In the genomic region with DNA sequence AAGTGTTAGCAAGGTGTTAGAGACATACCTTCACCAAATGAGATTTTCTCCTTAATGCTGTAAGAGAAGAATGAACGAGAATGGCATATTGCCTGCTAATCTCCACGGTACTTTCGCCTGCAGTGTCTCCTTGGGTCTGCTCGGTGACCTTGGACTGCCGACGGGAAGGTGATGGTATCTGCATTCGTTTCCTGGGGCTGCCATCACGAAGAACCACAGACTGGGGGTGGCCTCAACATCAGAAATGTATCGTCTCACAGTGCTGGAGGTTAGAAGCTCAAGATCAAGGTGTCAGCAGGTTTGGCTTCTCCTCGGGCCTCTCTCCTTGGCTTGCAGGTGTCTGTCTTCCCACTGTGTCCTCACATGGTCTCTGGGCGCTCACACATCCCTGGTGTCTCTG, we compare ENCODE assay signal across 23 cellular contexts.
A peak's percentile ranks its signal among the peaks of the same experiment; 100 is the strongest.
DNase-seq lines count a peak whose midpoint lies in the region; ATAC-seq and TF ChIP-seq lines count a peak whose summit lies in the region.
"Had no signal": no experiment of that assay in that cellular context is flagged by ENCODE, and none has a peak within 500 bp of the region (broad histone marks: within the 10 kb centered on the region; RNA-seq: fewer than 3 reads in every experiment).

No MANE protein-coding gene starts in this region.

- peaks cover 40% of the 10 kb centered on the region for H3K4me1 ChIP-seq in effector memory CD4-positive, alpha-beta T cell (ENCODE audit: control insufficient read depth, insufficient read depth, low read length, poor library complexity, severe bottlenecking)
- H3K4me1 ChIP-seq in upper lobe of right lung = peaks cover 4% of the 10 kb centered on the region
- H3K4me1 ChIP-seq: breast epithelium, psoas muscle had no signal

- peak overlapping the region; percentile 62 for H3K4me3 Mint-ChIP-seq in activated naive CD8-positive, alpha-beta T cell treated with anti-CD3 and anti-CD28 coated beads, Interleukin-2, amount 10 ng/mL, durations not matched to agents 7 days and 5 days
- no peak overlapping the region for H3K4me3 Mint-ChIP-seq in activated naive CD8-positive, alpha-beta T cell treated with anti-CD3 and anti-CD28 coated beads, Interleukin-2, amount 50 U/mL, for 24 hours
- H3K4me3 Mint-ChIP-seq in T-helper 2 cell treated with Interferon-gamma antibody and Interleukin-4, amounts not matched to agents 5 μg/mL and 100 μg/mL, for 36 hours = peak overlapping the region; percentile 73

- peaks cover 16% of the 10 kb centered on the region for H3K9me3 Mint-ChIP-seq in activated naive CD8-positive, alpha-beta T cell treated with anti-CD3 and anti-CD28 coated beads, Interleukin-2, amount 10 ng/mL, durations not matched to agents 7 days and 5 days
- H3K9me3 Mint-ChIP-seq in activated naive CD8-positive, alpha-beta T cell treated with anti-CD3 and anti-CD28 coated beads, Interleukin-2, amount 50 U/mL, for 24 hours = peaks cover 13% of the 10 kb centered on the region
- H3K9me3 Mint-ChIP-seq in T-helper 2 cell treated with Interferon-gamma antibody and Interleukin-4, amounts not matched to agents 5 μg/mL and 100 μg/mL, for 36 hours = peaks cover 12% of the 10 kb centered on the region

- peak overlapping the region; percentile 44 for H3K27ac ChIP-seq in effector memory CD4-positive, alpha-beta T cell (ENCODE audit: insufficient read depth, low read length, poor library complexity, severe bottlenecking)
- no peak overlapping the region for H3K27ac ChIP-seq in upper lobe of right lung
- H3K27ac ChIP-seq: breast epithelium, neural progenitor cell, psoas muscle, SJSA1, tibial artery had no signal

- intact Hi-C loops in upper lobe of right lung (cut with DNase I) = no loop called here

- no peak for TF ChIP-seq CTCF in upper lobe of right lung (IDR thresholded peaks at IDR 0.05)

- peak overlapping the region; percentile 75 for H3K27ac Mint-ChIP-seq in activated naive CD8-positive, alpha-beta T cell treated with anti-CD3 and anti-CD28 coated beads, Interleukin-2, amount 10 ng/mL, durations not matched to agents 7 days and 5 days
- no peak overlapping the region for H3K27ac Mint-ChIP-seq in activated naive CD8-positive, alpha-beta T cell treated with anti-CD3 and anti-CD28 coated beads, Interleukin-2, amount 50 U/mL, for 24 hours
- H3K27ac Mint-ChIP-seq in T-helper 2 cell treated with Interferon-gamma antibody and Interleukin-4, amounts not matched to agents 5 μg/mL and 100 μg/mL, for 36 hours = peak overlapping the region; percentile 76
- H3K27ac Mint-ChIP-seq: stimulated activated naive B cell treated with anti-CD40 and anti-IgM and Interleukin-4, amounts not matched to agents 10 μg/mL and 1 μg/mL and 100 μg/mL, for 72 hours had no signal

- peaks cover 30% of the 10 kb centered on the region for H3K4me1 Mint-ChIP-seq in activated naive CD8-positive, alpha-beta T cell treated with anti-CD3 and anti-CD28 coated beads, Interleukin-2, amount 10 ng/mL, durations not matched to agents 7 days and 5 days
- H3K4me1 Mint-ChIP-seq in activated naive CD8-positive, alpha-beta T cell treated with anti-CD3 and anti-CD28 coated beads, Interleukin-2, amount 50 U/mL, for 24 hours = peaks cover 52% of the 10 kb centered on the region
- peaks cover 35% of the 10 kb centered on the region for H3K4me1 Mint-ChIP-seq in T-helper 2 cell treated with Interferon-gamma antibody and Interleukin-4, amounts not matched to agents 5 μg/mL and 100 μg/mL, for 36 hours (ENCODE audit: low read depth)

- H3K9me3 ChIP-seq in effector memory CD4-positive, alpha-beta T cell (ENCODE audit: control insufficient read depth, low read length) = no peaks in the 10 kb centered on the region
- no peaks in the 10 kb centered on the region for H3K9me3 ChIP-seq in upper lobe of right lung
- H3K9me3 ChIP-seq: psoas muscle had no signal

- H3K36me3 Mint-ChIP-seq in activated naive CD8-positive, alpha-beta T cell treated with anti-CD3 and anti-CD28 coated beads, Interleukin-2, amount 10 ng/mL, durations not matched to agents 7 days and 5 days = peaks cover 15% of the 10 kb centered on the region
- H3K36me3 Mint-ChIP-seq in activated naive CD8-positive, alpha-beta T cell treated with anti-CD3 and anti-CD28 coated beads, Interleukin-2, amount 50 U/mL, for 24 hours (ENCODE audit: low read depth) = peaks cover 13% of the 10 kb centered on the region
- peaks cover 18% of the 10 kb centered on the region for H3K36me3 Mint-ChIP-seq in T-helper 2 cell treated with Interferon-gamma antibody and Interleukin-4, amounts not matched to agents 5 μg/mL and 100 μg/mL, for 36 hours (ENCODE audit: low read depth)

- H3K36me3 ChIP-seq in effector memory CD4-positive, alpha-beta T cell (ENCODE audit: control insufficient read depth, insufficient read depth, low read length) = no peaks in the 10 kb centered on the region
- H3K36me3 ChIP-seq in upper lobe of right lung = no peaks in the 10 kb centered on the region
- H3K36me3 ChIP-seq: breast epithelium, left lung, neural progenitor cell, SJSA1, tibial artery had no signal

- ATAC-seq in activated naive CD8-positive, alpha-beta T cell treated with anti-CD3 and anti-CD28 coated beads, Interleukin-2, amount 10 ng/mL, durations not matched to agents 7 days and 5 days (ENCODE audit: low read depth) = peak; percentile 56
- no peak for ATAC-seq in activated naive CD8-positive, alpha-beta T cell treated with anti-CD3 and anti-CD28 coated beads, Interleukin-2, amount 50 U/mL, for 24 hours
- no peak for ATAC-seq in upper lobe of right lung
- ATAC-seq in GM18873 (IDR thresholded peaks at IDR 0.05; ENCODE audit: low FRiP score, unreplicated experiment) = no peak
- ATAC-seq in GM21360 (IDR thresholded peaks at IDR 0.05; ENCODE audit: unreplicated experiment) = no peak
- ATAC-seq: left lung; Panc1; psoas muscle; stimulated activated naive B cell treated with anti-CD40 and anti-IgM and Interleukin-4, amounts not matched to agents 10 μg/mL and 1 μg/mL and 100 μg/mL, for 72 hours had no signal

- H3K4me3 ChIP-seq in effector memory CD4-positive, alpha-beta T cell (ENCODE audit: insufficient read depth, low read depth, low read length, poor library complexity, severe bottlenecking) = no peak overlapping the region
- no peak overlapping the region for H3K4me3 ChIP-seq in upper lobe of right lung
- H3K4me3 ChIP-seq: breast epithelium, left lung, neural progenitor cell, psoas muscle, SJSA1, tibial artery had no signal

- no peaks in the 10 kb centered on the region for H3K27me3 ChIP-seq in effector memory CD4-positive, alpha-beta T cell (replicated peaks; ENCODE audit: control insufficient read depth, insufficient read depth, low read length, poor library complexity, severe bottlenecking)
- no peaks in the 10 kb centered on the region for H3K27me3 ChIP-seq in upper lobe of right lung
- H3K27me3 ChIP-seq: breast epithelium, neural progenitor cell, tibial artery had no signal

- no peak for DNase-seq in activated naive CD8-positive, alpha-beta T cell treated with anti-CD3 and anti-CD28 coated beads, Interleukin-2, amount 10 ng/mL, durations not matched to agents 7 days and 5 days
- no peak for DNase-seq in activated naive CD8-positive, alpha-beta T cell treated with anti-CD3 and anti-CD28 coated beads, Interleukin-2, amount 50 U/mL, for 24 hours
- DNase-seq in T-helper 2 cell treated with Interferon-gamma antibody and Interleukin-4, amounts not matched to agents 5 μg/mL and 100 μg/mL, for 36 hours (ENCODE audit: low spot score) = no peak
- no peak for DNase-seq in effector memory CD4-positive, alpha-beta T cell
- peak; percentile 10 for DNase-seq in upper lobe of right lung
- DNase-seq: HCEC 1CT; head of caudate nucleus; midbrain; NCI-H1092 treated with DMSO at 0.1 percent for 48 hours; NCI-H2029; NK-92 treated with Interleukin-12 subunit alpha and Interleukin-12 subunit beta, amount 100 ng/mL, for 24 hours; psoas muscle; stimulated activated CD4-positive, alpha-beta T cell treated with anti-CD3 and anti-CD28 coated beads, Interleukin-1b, Interleukin-23, amount 100 ng/mL, for 48 hours; stimulated activated naive B cell treated with anti-CD40 and anti-IgM and Interleukin-4, amounts not matched to agents 10 μg/mL and 1 μg/mL and 100 μg/mL, for 72 hours; T1000; tibial artery had no signal

- POLR2A ChIA-PET in activated naive CD8-positive, alpha-beta T cell treated with anti-CD3 and anti-CD28 coated beads, Interleukin-2, amount 10 ng/mL, durations not matched to agents 7 days and 5 days (lab: Charles Lee) = interaction anchor here (1.4 to 2.0 kb wide), 3 partner anchors 9 to 86 kb away, joined by 3 to 6 read pairs (median 6); partner anchors contain the start of gene TNRC6C

- H3K27me3 Mint-ChIP-seq in activated naive CD8-positive, alpha-beta T cell treated with anti-CD3 and anti-CD28 coated beads, Interleukin-2, amount 10 ng/mL, durations not matched to agents 7 days and 5 days = peaks cover 2% of the 10 kb centered on the region
- peaks cover 2% of the 10 kb centered on the region for H3K27me3 Mint-ChIP-seq in activated naive CD8-positive, alpha-beta T cell treated with anti-CD3 and anti-CD28 coated beads, Interleukin-2, amount 50 U/mL, for 24 hours
- no peaks in the 10 kb centered on the region for H3K27me3 Mint-ChIP-seq in T-helper 2 cell treated with Interferon-gamma antibody and Interleukin-4, amounts not matched to agents 5 μg/mL and 100 μg/mL, for 36 hours (ENCODE audit: low read depth)
